In genomic region chr6:43290905-43291355, GRCh38 we compare ENCODE assay signal across 1 cellular context.
TF ChIP-seq lines count a peak whose summit lies in the region.

No MANE protein-coding gene starts in this region.

TF ChIP-seq in HepG2, 621 proteins besides CTCF, POLR2A, EP300 and RAD21 (continued from another document and continues in another):
- peak; percentile 70; the same call in 1 of the 2 replicates for TF ChIP-seq ZBTB10 (CRISPR knock-in tag; IDR thresholded peaks at IDR 0.05; ENCODE audit: borderline replicate concordance)
- TF ChIP-seq MIXL1 (CRISPR knock-in tag; IDR thresholded peaks at IDR 0.05), result peak; percentile 65
- no peak for TF ChIP-seq ZBTB44 (CRISPR knock-in tag; IDR thresholded peaks at IDR 0.05)
- peak; percentile 46; the same call in 1 of the 2 replicates for TF ChIP-seq ZFP82 (CRISPR knock-in tag; IDR thresholded peaks at IDR 0.05; ENCODE audit: borderline replicate concordance)
- TF ChIP-seq ZFP41 (CRISPR knock-in tag; IDR thresholded peaks at IDR 0.05; ENCODE audit: borderline replicate concordance), result no peak
- TF ChIP-seq SP1 (IDR thresholded peaks at IDR 0.05), result no peak
- TF ChIP-seq SP1 (CRISPR knock-in tag; IDR thresholded peaks at IDR 0.05), result no peak
- TF ChIP-seq ZMYM4 (CRISPR knock-in tag; IDR thresholded peaks at IDR 0.05), result peak; percentile 78
- TF ChIP-seq HNRNPL (IDR thresholded peaks at IDR 0.05; ENCODE audit: low read depth, low read length), result 0 out of 2 replicates have a peak, but pooled peaks have one; percentile 18
- TF ChIP-seq PTBP1 (IDR thresholded peaks at IDR 0.05; ENCODE audit: low read depth, low read length, poor library complexity, severe bottlenecking), result no peak
- no peak for TF ChIP-seq CENPBD1 (CRISPR knock-in tag; IDR thresholded peaks at IDR 0.05; ENCODE audit: borderline replicate concordance, low read depth)
- TF ChIP-seq ZNF383 (CRISPR knock-in tag; IDR thresholded peaks at IDR 0.05; ENCODE audit: borderline replicate concordance), result no peak
- no peak for TF ChIP-seq ATF7-NPFF (CRISPR knock-in tag; IDR thresholded peaks at IDR 0.05; ENCODE audit: low read depth)
- TF ChIP-seq MNT (IDR thresholded peaks at IDR 0.05), result no peak
- no peak for TF ChIP-seq GATA4 (IDR thresholded peaks at IDR 0.05; ENCODE audit: borderline replicate concordance, low read depth)
- TF ChIP-seq SRSF4 (IDR thresholded peaks at IDR 0.05; ENCODE audit: low read depth, low read length, poor library complexity, severe bottlenecking), result no peak
- TF ChIP-seq EEA1 (CRISPR knock-in tag; IDR thresholded peaks at IDR 0.05; ENCODE audit: borderline replicate concordance), result no peak
- no peak for TF ChIP-seq MZF1 (CRISPR knock-in tag; IDR thresholded peaks at IDR 0.05; ENCODE audit: borderline replicate concordance)
- peak; percentile 78; the same call in 1 of the 2 replicates for TF ChIP-seq ZNF766 (CRISPR knock-in tag; IDR thresholded peaks at IDR 0.05; ENCODE audit: borderline replicate concordance)
- TF ChIP-seq POLR2G (IDR thresholded peaks at IDR 0.05; ENCODE audit: low read depth, low read length), result peak; percentile 59
- TF ChIP-seq ZNF138 (CRISPR knock-in tag; IDR thresholded peaks at IDR 0.05; ENCODE audit: low read depth), result no peak
- TF ChIP-seq MYNN (CRISPR knock-in tag; IDR thresholded peaks at IDR 0.05; ENCODE audit: low read depth), result peak; percentile 94
- 0 out of 2 replicates have a peak, but pooled peaks have one; percentile 32 for TF ChIP-seq HMG20B (CRISPR knock-in tag; conservative IDR thresholded peaks at IDR 0.05)
- TF ChIP-seq RFXANK (CRISPR knock-in tag; IDR thresholded peaks at IDR 0.05), result no peak
- TF ChIP-seq MXI1 (IDR thresholded peaks at IDR 0.05; ENCODE audit: borderline replicate concordance, low read depth, low read length), result 0 out of 3 replicates have a peak, but pooled peaks have one; percentile 20
- TF ChIP-seq ZNF331 (CRISPR knock-in tag; IDR thresholded peaks at IDR 0.05), result no peak; the same call in 1 of the 2 replicates
- TF ChIP-seq ZNF770 (CRISPR knock-in tag; IDR thresholded peaks at IDR 0.05), result peak; percentile 92
- no peak for TF ChIP-seq ZNF75D (CRISPR knock-in tag; IDR thresholded peaks at IDR 0.05; ENCODE audit: borderline replicate concordance)
- TF ChIP-seq RXRB (CRISPR knock-in tag; IDR thresholded peaks at IDR 0.05; ENCODE audit: borderline replicate concordance), result peak; percentile 90; the same call in 1 of the 2 replicates
- TF ChIP-seq PCBP1 (IDR thresholded peaks at IDR 0.05; ENCODE audit: borderline replicate concordance, low read depth, low read length), result no peak
- TF ChIP-seq SAP130 (CRISPR knock-in tag; IDR thresholded peaks at IDR 0.05; ENCODE audit: low read depth), result peak; percentile 73
- peak; percentile 54; the same call in 1 of the 2 replicates for TF ChIP-seq ZNF614 (CRISPR knock-in tag; IDR thresholded peaks at IDR 0.05; ENCODE audit: borderline replicate concordance)
- no peak for TF ChIP-seq GLMP (CRISPR knock-in tag; IDR thresholded peaks at IDR 0.05; ENCODE audit: borderline replicate concordance)
- TF ChIP-seq ZFP91 (CRISPR knock-in tag; IDR thresholded peaks at IDR 0.05; ENCODE audit: borderline replicate concordance), result peak; percentile 34; the same call in 1 of the 2 replicates
- 0 out of 2 replicates have a peak, but pooled peaks have one; percentile 40 for TF ChIP-seq ONECUT2 (CRISPR knock-in tag; IDR thresholded peaks at IDR 0.05)
- TF ChIP-seq ZNF337 (CRISPR knock-in tag; IDR thresholded peaks at IDR 0.05; ENCODE audit: borderline replicate concordance, low read depth), result 0 out of 2 replicates have a peak, but pooled peaks have one; percentile 56
- no peak for TF ChIP-seq SRSF9 (IDR thresholded peaks at IDR 0.05; ENCODE audit: borderline replicate concordance, insufficient read depth, low read depth, low read length, poor library complexity, severe bottlenecking)
- TF ChIP-seq CHD4 (IDR thresholded peaks at IDR 0.05; ENCODE audit: borderline replicate concordance, low read length), result no peak; the same call in 1 of the 2 replicates
- TF ChIP-seq ZBTB38 (CRISPR knock-in tag; IDR thresholded peaks at IDR 0.05), result peak; percentile 32; the same call in 1 of the 2 replicates
- peak; percentile 49; the same call in 1 of the 2 replicates for TF ChIP-seq YEATS2 (CRISPR knock-in tag; IDR thresholded peaks at IDR 0.05; ENCODE audit: borderline replicate concordance)
- peak; percentile 51 for TF ChIP-seq PHF8 (CRISPR knock-in tag; IDR thresholded peaks at IDR 0.05)
- peak; percentile 60 for TF ChIP-seq SMC3 (IDR thresholded peaks at IDR 0.05; ENCODE audit: low read length)
- peak; percentile 70; the same call in 1 of the 2 replicates for TF ChIP-seq MTA1 (CRISPR knock-in tag; IDR thresholded peaks at IDR 0.05; ENCODE audit: borderline replicate concordance)
- TF ChIP-seq PAXIP1 (CRISPR knock-in tag; conservative IDR thresholded peaks at IDR 0.05), result peak; percentile 94
- TF ChIP-seq MBNL3 (CRISPR knock-in tag; conservative IDR thresholded peaks at IDR 0.05), result no peak
- TF ChIP-seq LRRFIP1 (CRISPR knock-in tag; conservative IDR thresholded peaks at IDR 0.05), result no peak
- TF ChIP-seq ZNF781 (CRISPR knock-in tag; IDR thresholded peaks at IDR 0.05; ENCODE audit: borderline replicate concordance, not compliant biosample characterization), result peak; percentile 64
- no peak for TF ChIP-seq LCORL (IDR thresholded peaks at IDR 0.05)
- peak; percentile 89 for TF ChIP-seq LCORL (CRISPR knock-in tag; IDR thresholded peaks at IDR 0.05)
